Comparison of ENCODE assay signal across 8 cellular contexts in genomic region chr12:22334696-22335290, GRCh38. TPM values are rescaled to one million over a fixed set of nuclear protein-coding genes. Genes with fewer than 3 reads are reported as not detected.
A peak's percentile ranks its signal among the peaks of the same experiment; 100 is the strongest.
DNase-seq lines count a peak whose midpoint lies in the region; ATAC-seq and TF ChIP-seq lines count a peak whose summit lies in the region.

Gene ST8SIA1, minus strand, starts transcription at chr12:22334707. Its CDS starts 475 bp downstream, at chr12:22334232.

- intact Hi-C loops in heart left ventricle (cut with DNase I) (loop anchor here (1.0 to 10.0 kb wide), 10 partner anchors 108 to 252 kb away; no protein-coding TSS in a partner anchor), posterior cingulate gyrus (cut with DNase I) (loop anchor here (1.0 to 10.0 kb wide), 4 partner anchors 110 to 290 kb away; partner anchors contain the start of gene ETNK1)

- TF ChIP-seq CTCF in GM12875 (IDR thresholded peaks at IDR 0.05; ENCODE audit: borderline replicate concordance, insufficient read depth, low read depth, low read length): no peak
- no peak for TF ChIP-seq CTCF in heart left ventricle (IDR thresholded peaks at IDR 0.05)

- ATAC-seq in HG02763 (IDR thresholded peaks at IDR 0.05; ENCODE audit: unreplicated experiment) (peak; percentile 24), heart left ventricle (peak; percentile 17 to 66 (median 48))

- peak; percentile 26 to 57 for DNase-seq in SJCRH30
- DNase-seq in activated naive CD4-positive, alpha-beta T cell treated with anti-CD3 and anti-CD28 coated beads, Interleukin-2, amount 50 U/mL, for 16 hours: peak; percentile 50
- DNase-seq in heart left ventricle: peak in 4 of 5 donors; percentile 32 to 77 (median 53)
- DNase-seq in posterior cingulate gyrus: peak; percentile 30 to 91 (median 62)
- DNase-seq in RKO (ENCODE audit: low spot score): no peak
- DNase-seq in OCI-M2 (lab: John Stamatoyannopoulos, UW; ENCODE audit: unreplicated experiment): no peak

- H3K27me3 ChIP-seq in SJCRH30: no peaks in the 10 kb centered on the region; the same call in 1 of the 2 replicates
- peaks cover 0 to 26% (median 7%) of the 10 kb centered on the region in 9 donors for H3K27me3 ChIP-seq in heart left ventricle

- H3K27ac ChIP-seq in SJCRH30 (no peak within 1 kb of the TSS), heart left ventricle (peak within 1 kb of the TSS in 10 of 12 donors; percentile 44 to 81 (median 55))

- H3K4me3 ChIP-seq in GM12875 (ENCODE audit: low read depth, low read length): peak within 1 kb of the TSS; percentile 44
- H3K4me3 ChIP-seq in SJCRH30: peak within 1 kb of the TSS; percentile 68
- peak within 1 kb of the TSS; percentile 34 to 76 (median 66) for H3K4me3 ChIP-seq in heart left ventricle

- no peak for TF ChIP-seq POLR2A in heart left ventricle (IDR thresholded peaks at IDR 0.05)

- 0 to 1% (median 1%) methylated on average over 13 to 50 of the region's 50 CpGs for WGBS in heart left ventricle, 4 donors

- H3K4me1 ChIP-seq in SJCRH30 (no peaks in the 10 kb centered on the region), heart left ventricle (peaks cover 0 to 13% (median 0%) of the 10 kb centered on the region in 12 donors)

- H3K36me3 ChIP-seq in SJCRH30 (no peaks in the 10 kb centered on the region), heart left ventricle (no peaks in the 10 kb centered on the region)

- H3K9me3 ChIP-seq in SJCRH30 (replicated peaks): no peaks in the 10 kb centered on the region
- H3K9me3 ChIP-seq in heart left ventricle: no peaks in the 10 kb centered on the region

RNA-seq across cellular contexts. Expression of gene ST8SIA1, which starts in this region (rescaled TPM):
- total RNA-seq in SJCRH30 (2014; rRNA removed; shearing (Covaris generic)): 6.4 and 7.7 TPM in 2 replicates
- total RNA-seq in heart left ventricle: 1 to 10 TPM in 6 of 9 donors, under 1 TPM in 3; 0.60 to 5.7 (median 1.7) TPM
- polyA plus RNA-seq in heart left ventricle: 1 to 10 TPM in 1 of 2 donors, under 1 TPM in 1; 0.75 to 1.2 TPM

Comparison
In these comparisons a context has a peak if more than half of its experiments do, and no peak if none do; other contexts are left out.
1. DNase-seq: peak in SJCRH30 (2 of 2), activated naive CD4-positive, alpha-beta T cell treated with anti-CD3 and anti-CD28 coated beads, Interleukin-2, amount 50 U/mL, for 16 hours (single experiment), heart left ventricle (4 of 5) and posterior cingulate gyrus (10 of 10); none in RKO (single experiment) and OCI-M2 (single experiment).
2. Peak in every context shown above with its lines, with median percentiles within 50 percentile points of each other: H3K4me3 ChIP-seq.